Comparison of ENCODE assay signal across 8 cellular contexts in the genomic region with DNA sequence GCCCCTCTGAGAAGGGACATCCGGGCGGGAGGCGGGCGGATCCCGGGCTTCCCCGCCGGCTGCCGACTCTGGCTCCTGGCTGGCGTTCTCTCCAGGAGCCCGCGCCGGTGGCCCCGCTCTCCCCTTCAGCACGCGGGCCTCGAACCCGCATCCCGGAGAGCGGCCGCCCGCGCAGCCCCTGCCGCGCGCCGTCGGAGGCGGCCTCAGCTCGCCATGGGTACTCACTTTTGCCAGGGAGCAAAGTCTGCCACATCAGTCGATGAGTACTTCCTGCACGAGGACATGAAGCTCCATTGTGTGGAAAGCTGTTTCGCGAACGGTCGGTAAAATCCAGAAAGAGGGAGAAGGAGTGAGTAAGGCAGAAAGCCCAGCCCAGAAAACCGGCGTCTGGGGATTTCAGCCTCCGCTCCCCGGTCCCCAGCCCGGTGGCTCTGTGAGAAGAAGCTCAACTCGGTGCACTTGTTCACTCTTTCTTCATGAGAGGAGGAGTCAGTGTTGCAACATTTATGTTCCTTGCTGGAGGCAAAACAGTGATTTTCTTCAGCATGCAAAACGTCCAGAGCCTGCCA. TPM values are rescaled to one million over a fixed set of nuclear protein-coding genes. Genes with fewer than 3 reads are reported as not detected.
A peak's percentile ranks its signal among the peaks of the same experiment; 100 is the strongest.
DNase-seq lines count a peak whose midpoint lies in the region; ATAC-seq and TF ChIP-seq lines count a peak whose summit lies in the region.

A gene (minus strand): TSS at position 445 of the 569 bp plus-strand sequence. CDS start 140,867 bp downstream, outside the sequence.

- H2BK120ac ChIP-seq in neuronal stem cell (ENCODE audit: low read depth, low read length) = no peak within 1 kb of the TSS

- H3K23ac ChIP-seq in neuronal stem cell (ENCODE audit: low read depth, low read length, poor library complexity) = peak within 1 kb of the TSS; percentile 10

- CTCF ChIA-PET in activated CD4-positive, alpha-beta T cell treated with anti-CD3 and anti-CD28 coated beads for 36 hours (lab: Charles Lee) = no interaction called here

- H3K18ac ChIP-seq in neuronal stem cell (ENCODE audit: low read length) = peak within 1 kb of the TSS; percentile 69

- no peak within 1 kb of the TSS for H3K14ac ChIP-seq in neuronal stem cell (ENCODE audit: low read length)

- H3K79me1 ChIP-seq in neuronal stem cell (ENCODE audit: low read depth, low read length) = no peaks in the 10 kb centered on the region

- intact Hi-C loops in activated CD4-positive, alpha-beta T cell treated with anti-CD3 and anti-CD28 coated beads for 36 hours (cut with DNase I, micrococcal nuclease) = no loop called here

- H3K4me3 ChIP-seq in fibroblast of villous mesenchyme (ENCODE audit: low read depth, low read length) = peak within 1 kb of the TSS; percentile 54
- peak within 1 kb of the TSS; percentile 36 to 81 for H3K4me3 ChIP-seq in neuronal stem cell (ENCODE audit: low read length in 2 of 2)

- WGBS in neuronal stem cell (ENCODE audit: extremely low coverage in 2 of 2, insufficient read length in 2 of 2, insufficient replicate concordance in 1 of 2), 2 donors = no CpG with 5 or more reads among the region's 42 CpGs

- peak; percentile 36 for ATAC-seq in activated CD4-positive, alpha-beta T cell treated with anti-CD3 and anti-CD28 coated beads for 36 hours
- ATAC-seq in HG03045 (IDR thresholded peaks at IDR 0.05; ENCODE audit: unreplicated experiment) (peak; percentile 23), GM18870 (IDR thresholded peaks at IDR 0.05; ENCODE audit: unreplicated experiment) (no peak), HG03280 (IDR thresholded peaks at IDR 0.05; ENCODE audit: unreplicated experiment) (no peak)

- peaks cover 0 to 8% of the 10 kb centered on the region in 2 donors for H3K4me1 ChIP-seq in neuronal stem cell (ENCODE audit: control insufficient read depth in 2 of 2, insufficient read depth in 1 of 2, low read depth in 1 of 2, low read length in 2 of 2)

- peak within 1 kb of the TSS; percentile 84 for H2AFZ ChIP-seq in neuronal stem cell (ENCODE audit: low read length)

- peak; percentile 19 for DNase-seq in activated CD4-positive, alpha-beta T cell treated with anti-CD3 and anti-CD28 coated beads for 36 hours
- no peak for DNase-seq in activated CD4-positive, alpha-beta T cell treated with anti-CD3 and anti-CD28 coated beads, Interleukin-2, amount 50 U/mL, for 4 hours
- peak; percentile 48 for DNase-seq in T1000 (lab: John Stamatoyannopoulos, UW)
- peak; percentile 74 for DNase-seq in fibroblast of villous mesenchyme (ENCODE audit: low read depth)
- no peak for DNase-seq in neuronal stem cell (ENCODE audit: low spot score)

- POLR2A ChIA-PET in activated CD4-positive, alpha-beta T cell treated with anti-CD3 and anti-CD28 coated beads for 36 hours (lab: Charles Lee) = no interaction called here

- H2BK12ac ChIP-seq in neuronal stem cell (ENCODE audit: low read length) = no peak within 1 kb of the TSS

- H3K4me2 ChIP-seq in neuronal stem cell (ENCODE audit: insufficient read depth, low read length, poor library complexity, severe bottlenecking) = peak within 1 kb of the TSS; percentile 98

- no peak within 1 kb of the TSS for H3K27ac ChIP-seq in neuronal stem cell (replicated peaks; ENCODE audit: low read length)

- no peaks in the 10 kb centered on the region for H3K9me3 Mint-ChIP-seq in activated CD4-positive, alpha-beta T cell treated with anti-CD3 and anti-CD28 coated beads for 36 hours (ENCODE audit: low read depth)

- no peaks in the 10 kb centered on the region for H3K9me3 ChIP-seq in neuronal stem cell (replicated peaks in 1 of 2; ENCODE audit: control insufficient read depth in 2 of 2, insufficient read depth in 1 of 2, low read depth in 1 of 2, low read length in 2 of 2)

- H2AK5ac ChIP-seq in neuronal stem cell (ENCODE audit: low read depth, low read length) = no peak within 1 kb of the TSS

- no peaks in the 10 kb centered on the region for H3K36me3 ChIP-seq in neuronal stem cell (replicated peaks in 1 of 2; ENCODE audit: control insufficient read depth in 2 of 2, insufficient read depth in 2 of 2, low read length in 2 of 2)

- H2BK15ac ChIP-seq in neuronal stem cell (ENCODE audit: low read length) = no peak within 1 kb of the TSS

- peaks cover 0 to 17% (median 6%) of the 10 kb centered on the region in 3 experiments for H3K27me3 ChIP-seq in neuronal stem cell (ENCODE audit: control insufficient read depth in 3 of 3, insufficient read depth in 3 of 3, low read depth in 1 of 3, low read length in 3 of 3)

- peaks cover 50% of the 10 kb centered on the region for H3K27me3 Mint-ChIP-seq in activated CD4-positive, alpha-beta T cell treated with anti-CD3 and anti-CD28 coated beads for 36 hours

- no peak within 1 kb of the TSS for H4K8ac ChIP-seq in neuronal stem cell (ENCODE audit: low read depth, low read length)

- H3K4me3 Mint-ChIP-seq in activated CD4-positive, alpha-beta T cell treated with anti-CD3 and anti-CD28 coated beads for 36 hours = peak within 1 kb of the TSS; percentile 54

- peaks cover 6% of the 10 kb centered on the region for H3K4me1 Mint-ChIP-seq in activated CD4-positive, alpha-beta T cell treated with anti-CD3 and anti-CD28 coated beads for 36 hours

- no peak within 1 kb of the TSS for H3K4ac ChIP-seq in neuronal stem cell (ENCODE audit: low read length)

- no peaks in the 10 kb centered on the region for H3K36me3 Mint-ChIP-seq in activated CD4-positive, alpha-beta T cell treated with anti-CD3 and anti-CD28 coated beads for 36 hours (ENCODE audit: low read depth)

- peak within 1 kb of the TSS; percentile 73 for H3K9ac ChIP-seq in neuronal stem cell (ENCODE audit: low read depth, low read length, poor library complexity)

- no peak within 1 kb of the TSS for H2BK5ac ChIP-seq in neuronal stem cell (ENCODE audit: low read length)

- H4K91ac ChIP-seq in neuronal stem cell (ENCODE audit: low read depth, low read length, poor library complexity) = no peak within 1 kb of the TSS

- no peak within 1 kb of the TSS for H3K27ac Mint-ChIP-seq in activated CD4-positive, alpha-beta T cell treated with anti-CD3 and anti-CD28 coated beads for 36 hours

- no peak for TF ChIP-seq CTCF in fibroblast of villous mesenchyme (IDR thresholded peaks at IDR 0.05; ENCODE audit: insufficient read depth, low read depth, low read length)

RNA-seq across cellular contexts. Expression of the gene that starts here (rescaled TPM):
- under 1 TPM in 1 of 2 experiments, not detected in 1; 0.02 TPM for total RNA-seq in activated CD4-positive, alpha-beta T cell treated with anti-CD3 and anti-CD28 coated beads for 36 hours
- total RNA-seq in fibroblast of villous mesenchyme = 0.97 and 3.5 TPM in 2 replicates
- polyA plus RNA-seq in neuronal stem cell (2013, experiment 1 of 2) = 0.11 TPM
- 0.12 TPM for polyA plus RNA-seq in neuronal stem cell (2013, experiment 2 of 2)

Comparison
In these comparisons a context has a peak if more than half of its experiments do, and no peak if none do; other contexts are left out.
1. Peak in DNase-seq and ATAC-seq in activated CD4-positive, alpha-beta T cell treated with anti-CD3 and anti-CD28 coated beads for 36 hours; RNA of the gene not detected or under 1 TPM.
2. DNase-seq: peak in T1000 (single experiment) and fibroblast of villous mesenchyme (single experiment); none in activated CD4-positive, alpha-beta T cell treated with anti-CD3 and anti-CD28 coated beads, Interleukin-2, amount 50 U/mL, for 4 hours (0 of 2) and neuronal stem cell (single experiment).